28 cellular contexts compared by ENCODE assay signal in the genomic region with DNA sequence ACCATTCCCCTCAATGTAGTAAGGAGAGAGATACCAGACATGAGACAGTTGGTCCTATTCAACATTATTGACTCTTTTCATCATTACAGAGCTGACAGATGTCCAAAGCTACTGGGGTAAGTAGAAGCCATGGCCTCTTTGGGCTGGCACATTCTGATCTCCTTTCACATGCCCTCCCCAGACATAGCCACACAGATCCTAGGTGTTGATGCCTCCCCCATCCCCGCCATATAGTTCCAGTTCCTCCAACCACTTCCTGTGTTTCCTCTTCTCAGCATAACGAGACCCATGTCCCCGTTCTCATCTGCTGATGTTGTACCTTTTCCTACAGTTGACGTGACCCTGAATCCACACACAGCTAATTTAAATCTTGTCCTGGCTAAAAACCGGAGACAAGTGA. TPM values are rescaled to one million over a fixed set of nuclear protein-coding genes. Genes with fewer than 3 reads are reported as not detected.
"Had no signal": no experiment of that assay in that cellular context is flagged by ENCODE, and none has a peak within 500 bp of the region (broad histone marks: within the 10 kb centered on the region; RNA-seq: fewer than 3 reads in every experiment).

No MANE protein-coding gene starts in this region.

- H3K36me3 ChIP-seq: breast epithelium, colonic mucosa had no signal

- H3K4me3 ChIP-seq: breast epithelium, colonic mucosa had no signal

- ATAC-seq: activated CD8-positive, alpha-beta memory T cell treated with anti-CD3 and anti-CD28 coated beads, Interleukin-2, amount 10 ng/mL, durations not matched to agents 7 days and 5 days; T-helper 17 cell had no signal

- H3K9me3 ChIP-seq: breast epithelium, colonic mucosa had no signal

- DNase-seq: activated CD4-positive, alpha-beta T cell treated with anti-CD3 and anti-CD28 coated beads for 48 hours; activated CD4-positive, alpha-beta T cell treated with anti-CD3 and anti-CD28 coated beads, Interleukin-2, amount 50 U/mL, for 48 hours; activated CD8-positive, alpha-beta memory T cell treated with anti-CD3 and anti-CD28 coated beads, Interleukin-2, amount 10 ng/mL, durations not matched to agents 7 days and 5 days; activated effector memory CD4-positive, alpha-beta T cell treated with Interleukin-2 at 50 U/mL for 16 hours; activated naive CD4-positive, alpha-beta T cell; activated T-cell treated with anti-CD3 and anti-CD28 coated beads, Interleukin-2, amount 50 U/mL, for 24 hours; aorta; caudate nucleus; colonic mucosa; NCI-H1092; NCI-H1417; NCI-H1694 treated with DMSO at 0.1 percent for 48 hours; NCI-H2081; NCI-H446; NCI-H524; SIG-M5; T-helper 17 cell; T-helper 9 cell had no signal

- H3K4me1 ChIP-seq: breast epithelium, colonic mucosa had no signal

- H3K27ac Mint-ChIP-seq: activated naive CD4-positive, alpha-beta T cell treated with anti-CD3 and anti-CD28 coated beads, Interleukin-2, amount 50 U/mL, for 24 hours; activated T-cell treated with anti-CD3 and anti-CD28 coated beads, Interleukin-2, amount 50 U/mL, for 24 hours; activated T-helper 1 cell treated with anti-CD3 and anti-CD28 coated beads, Interleukin-12 subunit alpha, Interleukin-12 subunit beta, Interleukin-2, Interleukin-4 antibody, amounts not matched to agents 30 ng/mL and 10 ng/mL and 1 ng/mL, durations not matched to agents 14 hours and 24 hours and 36 hours; T-helper 17 cell had no signal

- H3K27me3 ChIP-seq: breast epithelium, colonic mucosa had no signal

- H3K4me1 Mint-ChIP-seq: activated naive CD4-positive, alpha-beta T cell treated with anti-CD3 and anti-CD28 coated beads, Interleukin-2, amount 50 U/mL, for 24 hours had no signal

- H3K9me3 Mint-ChIP-seq: activated naive CD4-positive, alpha-beta T cell treated with anti-CD3 and anti-CD28 coated beads, Interleukin-2, amount 50 U/mL, for 24 hours; activated T-cell treated with anti-CD3 and anti-CD28 coated beads, Interleukin-2, amount 50 U/mL, for 24 hours; activated T-helper 1 cell treated with anti-CD3 and anti-CD28 coated beads, Interleukin-12 subunit alpha, Interleukin-12 subunit beta, Interleukin-2, Interleukin-4 antibody, amounts not matched to agents 30 ng/mL and 10 ng/mL and 1 ng/mL, durations not matched to agents 14 hours and 24 hours and 36 hours had no signal

- H3K36me3 Mint-ChIP-seq: activated CD8-positive, alpha-beta memory T cell treated with anti-CD3 and anti-CD28 coated beads, Interleukin-2, amount 10 ng/mL, durations not matched to agents 7 days and 5 days; activated naive CD4-positive, alpha-beta T cell treated with anti-CD3 and anti-CD28 coated beads, Interleukin-2, amount 50 U/mL, for 24 hours had no signal

- H3K4me3 Mint-ChIP-seq: activated CD8-positive, alpha-beta memory T cell treated with anti-CD3 and anti-CD28 coated beads, Interleukin-2, amount 10 ng/mL, durations not matched to agents 7 days and 5 days; activated naive CD4-positive, alpha-beta T cell treated with anti-CD3 and anti-CD28 coated beads, Interleukin-2, amount 50 U/mL, for 24 hours; activated T-cell treated with anti-CD3 and anti-CD28 coated beads, Interleukin-2, amount 50 U/mL, for 24 hours; activated T-helper 1 cell treated with anti-CD3 and anti-CD28 coated beads, Interleukin-12 subunit alpha, Interleukin-12 subunit beta, Interleukin-2, Interleukin-4 antibody, amounts not matched to agents 30 ng/mL and 10 ng/mL and 1 ng/mL, durations not matched to agents 14 hours and 24 hours and 36 hours; T-helper 17 cell had no signal

- FAIRE-seq: TTC549 had no signal

- H3K27me3 Mint-ChIP-seq: activated CD8-positive, alpha-beta memory T cell treated with anti-CD3 and anti-CD28 coated beads, Interleukin-2, amount 10 ng/mL, durations not matched to agents 7 days and 5 days; activated naive CD4-positive, alpha-beta T cell treated with anti-CD3 and anti-CD28 coated beads, Interleukin-2, amount 50 U/mL, for 24 hours; activated T-cell treated with anti-CD3 and anti-CD28 coated beads, Interleukin-2, amount 50 U/mL, for 24 hours; T-helper 17 cell had no signal

- H3K27ac ChIP-seq: breast epithelium, colonic mucosa, VCaP had no signal

RNA-seq across cellular contexts. Expression of gene TRIM6, which starts 14.0 kb away (rescaled TPM):
- total RNA-seq: OCI-LY7, T-helper 17 cell had no signal

RNA-seq across cellular contexts. Expression of gene OR52B6, which starts 29.8 kb away (rescaled TPM):
- total RNA-seq: activated CD8-positive, alpha-beta memory T cell treated with anti-CD3 and anti-CD28 coated beads, Interleukin-2, amount 10 ng/mL, durations not matched to agents 7 days and 5 days; activated T-helper 1 cell treated with anti-CD3 and anti-CD28 coated beads, Interleukin-12 subunit alpha, Interleukin-12 subunit beta, Interleukin-2, Interleukin-4 antibody, amounts not matched to agents 30 ng/mL and 10 ng/mL and 1 ng/mL, durations not matched to agents 14 hours and 24 hours and 36 hours; aorta; breast epithelium; cerebellum; colonic mucosa; LHCN-M2; M059J; OCI-LY7; RPMI7951; T-helper 17 cell had no signal
- polyA plus RNA-seq: aorta had no signal
